Comparison of ENCODE assay signal across 17 cellular contexts in the genomic region with DNA sequence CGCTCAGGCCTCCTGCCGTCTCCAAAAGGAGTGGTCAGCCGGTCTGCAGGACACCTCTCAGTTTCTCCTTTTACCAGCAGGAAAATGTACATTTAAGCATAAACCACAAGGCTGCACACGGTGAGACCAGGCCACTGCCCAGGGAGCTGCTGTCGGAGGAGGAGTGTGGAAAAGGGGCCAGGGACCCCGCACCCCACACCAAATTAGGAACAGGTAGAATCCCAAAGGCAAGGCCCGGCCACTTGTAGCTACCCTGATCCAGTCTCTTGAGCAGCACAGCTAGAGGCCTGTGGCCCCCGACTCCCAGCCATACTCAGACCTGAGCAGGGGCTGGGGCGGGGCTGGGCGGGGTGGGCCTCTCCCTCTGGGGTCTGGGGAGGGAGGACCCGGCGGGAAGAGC.
DNase-seq lines count a peak whose midpoint lies in the region; ATAC-seq and TF ChIP-seq lines count a peak whose summit lies in the region.
"Had no signal": no experiment of that assay in that cellular context is flagged by ENCODE, and none has a peak within 500 bp of the region (broad histone marks: within the 10 kb centered on the region; RNA-seq: fewer than 3 reads in every experiment).

No MANE protein-coding gene starts in this region.

- H3K27ac ChIP-seq in CD8-positive, alpha-beta T cell (ENCODE audit: low read depth, low read length) = peak overlapping the region; percentile 55
- H3K27ac ChIP-seq in naive thymus-derived CD4-positive, alpha-beta T cell (ENCODE audit: low read depth, low read length) = peak overlapping the region; percentile 62
- no peak overlapping the region for H3K27ac ChIP-seq in substantia nigra (ENCODE audit: low read depth, low read length, poor library complexity, severe bottlenecking)
- H3K27ac ChIP-seq: hepatocyte had no signal

- no peaks in the 10 kb centered on the region for H3K27me3 ChIP-seq in CD8-positive, alpha-beta T cell (ENCODE audit: insufficient read depth, low read length)
- H3K27me3 ChIP-seq in naive thymus-derived CD4-positive, alpha-beta T cell (ENCODE audit: control insufficient read depth in 2 of 2, insufficient read depth in 2 of 2, low read length in 2 of 2) = no peaks in the 10 kb centered on the region
- H3K27me3 ChIP-seq: hepatocyte, stomach had no signal

- no peak for TF ChIP-seq CTCF in CD8-positive, alpha-beta T cell (IDR thresholded peaks at IDR 0.05)
- TF ChIP-seq CTCF in mucosa of descending colon (IDR thresholded peaks at IDR 0.05) = no peak

- H3K9me3 ChIP-seq in CD8-positive, alpha-beta T cell (ENCODE audit: low read length) = no peaks in the 10 kb centered on the region
- H3K9me3 ChIP-seq in naive thymus-derived CD4-positive, alpha-beta T cell (ENCODE audit: control insufficient read depth in 2 of 3, low read length in 3 of 3) = no peaks in the 10 kb centered on the region
- no peaks in the 10 kb centered on the region for H3K9me3 ChIP-seq in mucosa of descending colon
- H3K9me3 ChIP-seq: HAP-1, stomach had no signal

- H3K27me3 Mint-ChIP-seq in T-helper 1 cell treated with Interleukin-12 subunit alpha and Interleukin-12 subunit beta and Interleukin-4 antibody, amounts not matched to agents 30 μg/mL and 1 μg/mL, for 36 hours (ENCODE audit: low read depth) = no peaks in the 10 kb centered on the region
- H3K27me3 Mint-ChIP-seq in CD8-positive, alpha-beta T cell (ENCODE audit: low read depth) = no peaks in the 10 kb centered on the region
- no peaks in the 10 kb centered on the region for H3K27me3 Mint-ChIP-seq in activated T-helper 17 cell treated with anti-CD3 and anti-CD28 coated beads, Interleukin-2, amount 50 U/mL, for 72 hours
- H3K27me3 Mint-ChIP-seq in naive thymus-derived CD4-positive, alpha-beta T cell = no peaks in the 10 kb centered on the region

- H3K4me3 Mint-ChIP-seq in T-helper 1 cell treated with Interleukin-12 subunit alpha and Interleukin-12 subunit beta and Interleukin-4 antibody, amounts not matched to agents 30 μg/mL and 1 μg/mL, for 36 hours = peak overlapping the region; percentile 74
- peak overlapping the region; percentile 72 for H3K4me3 Mint-ChIP-seq in CD8-positive, alpha-beta T cell
- peak overlapping the region; percentile 77 for H3K4me3 Mint-ChIP-seq in activated T-helper 17 cell treated with anti-CD3 and anti-CD28 coated beads, Interleukin-2, amount 50 U/mL, for 72 hours
- peak overlapping the region in 9 of 10 donors; percentile 71 to 89 (median 81) for H3K4me3 Mint-ChIP-seq in naive thymus-derived CD4-positive, alpha-beta T cell
- H3K4me3 Mint-ChIP-seq: nephron had no signal

- no peak for ATAC-seq in CD8-positive, alpha-beta T cell
- no peak for ATAC-seq in activated T-helper 17 cell treated with anti-CD3 and anti-CD28 coated beads, Interleukin-2, amount 50 U/mL, for 72 hours (replicated peaks)
- ATAC-seq in naive thymus-derived CD4-positive, alpha-beta T cell = no peak
- no peak for ATAC-seq in mucosa of descending colon
- ATAC-seq: Right ventricle myocardium inferior had no signal

- POLR2A ChIA-PET in CD8-positive, alpha-beta T cell (lab: Charles Lee) = interaction anchor here (1.1 to 7.0 kb wide), 4 partner anchors 13 to 113 kb away, joined by 4 to 71 read pairs (median 8); a partner anchor contains a TSS
- POLR2A ChIA-PET in naive thymus-derived CD4-positive, alpha-beta T cell (lab: Charles Lee) = interaction anchor here (0.6 to 13.7 kb wide), 5 partner anchors 13 to 100 kb away, joined by 3 to 192 read pairs (median 5); no protein-coding TSS in a partner anchor

- intact Hi-C loops in CD8-positive, alpha-beta T cell (cut with DNase I, micrococcal nuclease) = loop anchor here (2.0 to 5.0 kb wide), 4 partner anchors 42 to 103 kb away; no protein-coding TSS in a partner anchor
- intact Hi-C loops in naive thymus-derived CD4-positive, alpha-beta T cell (cut with micrococcal nuclease) = loop anchor here (2.0 to 5.0 kb wide), 5 partner anchors 41 to 303 kb away; a partner anchor contains a TSS
- intact Hi-C loops in mucosa of descending colon (cut with DNase I, micrococcal nuclease) = no loop called here

- no peak for DNase-seq in T-helper 1 cell
- no peak for DNase-seq in CD8-positive, alpha-beta T cell
- DNase-seq in naive thymus-derived CD4-positive, alpha-beta T cell = no peak
- DNase-seq in mucosa of descending colon = no peak
- no peak for DNase-seq in NCI-H146 (lab: John Stamatoyannopoulos, UW)
- DNase-seq in substantia nigra (lab: John Stamatoyannopoulos, UW) = no peak
- DNase-seq: foreskin fibroblast, NCI-H1105 treated with DMSO at 0.1 percent for 48 hours, NCI-H526, stomach had no signal

- H3K4me1 Mint-ChIP-seq in T-helper 1 cell treated with Interleukin-12 subunit alpha and Interleukin-12 subunit beta and Interleukin-4 antibody, amounts not matched to agents 30 μg/mL and 1 μg/mL, for 36 hours (ENCODE audit: low read depth) = peaks cover 46% of the 10 kb centered on the region
- H3K4me1 Mint-ChIP-seq in CD8-positive, alpha-beta T cell (ENCODE audit: low read depth) = peaks cover 75% of the 10 kb centered on the region
- H3K4me1 Mint-ChIP-seq in activated T-helper 17 cell treated with anti-CD3 and anti-CD28 coated beads, Interleukin-2, amount 50 U/mL, for 72 hours = peaks cover 34% of the 10 kb centered on the region
- peaks cover 40 to 89% (median 71%) of the 10 kb centered on the region in 7 donors for H3K4me1 Mint-ChIP-seq in naive thymus-derived CD4-positive, alpha-beta T cell
- H3K4me1 Mint-ChIP-seq: nephron had no signal

- H3K4me3 ChIP-seq in CD8-positive, alpha-beta T cell (ENCODE audit: low read depth, low read length) = peak overlapping the region; percentile 1
- peak overlapping the region; percentile 44 for H3K4me3 ChIP-seq in naive thymus-derived CD4-positive, alpha-beta T cell (ENCODE audit: low read length)
- no peak overlapping the region for H3K4me3 ChIP-seq in mucosa of descending colon
- H3K4me3 ChIP-seq: HAP-1, hepatocyte, lung, stomach had no signal

- peak overlapping the region; percentile 94 for H3K27ac Mint-ChIP-seq in T-helper 1 cell treated with Interleukin-12 subunit alpha and Interleukin-12 subunit beta and Interleukin-4 antibody, amounts not matched to agents 30 μg/mL and 1 μg/mL, for 36 hours
- peak overlapping the region; percentile 97 for H3K27ac Mint-ChIP-seq in CD8-positive, alpha-beta T cell
- H3K27ac Mint-ChIP-seq in activated T-helper 17 cell treated with anti-CD3 and anti-CD28 coated beads, Interleukin-2, amount 50 U/mL, for 72 hours = peak overlapping the region; percentile 78
- H3K27ac Mint-ChIP-seq in naive thymus-derived CD4-positive, alpha-beta T cell = peak overlapping the region; percentile 81 to 98 (median 94)
- H3K27ac Mint-ChIP-seq: nephron had no signal

- no peaks in the 10 kb centered on the region for H3K9me3 Mint-ChIP-seq in T-helper 1 cell treated with Interleukin-12 subunit alpha and Interleukin-12 subunit beta and Interleukin-4 antibody, amounts not matched to agents 30 μg/mL and 1 μg/mL, for 36 hours
- H3K9me3 Mint-ChIP-seq in CD8-positive, alpha-beta T cell = no peaks in the 10 kb centered on the region
- no peaks in the 10 kb centered on the region for H3K9me3 Mint-ChIP-seq in activated T-helper 17 cell treated with anti-CD3 and anti-CD28 coated beads, Interleukin-2, amount 50 U/mL, for 72 hours
- peaks cover 0 to 21% (median 0%) of the 10 kb centered on the region in 11 donors for H3K9me3 Mint-ChIP-seq in naive thymus-derived CD4-positive, alpha-beta T cell
- H3K9me3 Mint-ChIP-seq: nephron had no signal

- peaks cover 70% of the 10 kb centered on the region for H3K36me3 Mint-ChIP-seq in T-helper 1 cell treated with Interleukin-12 subunit alpha and Interleukin-12 subunit beta and Interleukin-4 antibody, amounts not matched to agents 30 μg/mL and 1 μg/mL, for 36 hours (ENCODE audit: low read depth)
- H3K36me3 Mint-ChIP-seq in CD8-positive, alpha-beta T cell = peaks cover 84% of the 10 kb centered on the region
- peaks cover 96% of the 10 kb centered on the region for H3K36me3 Mint-ChIP-seq in activated T-helper 17 cell treated with anti-CD3 and anti-CD28 coated beads, Interleukin-2, amount 50 U/mL, for 72 hours (ENCODE audit: low read depth)
- peaks cover 9 to 66% (median 52%) of the 10 kb centered on the region in 5 donors for H3K36me3 Mint-ChIP-seq in naive thymus-derived CD4-positive, alpha-beta T cell

- H3K4me1 ChIP-seq in CD8-positive, alpha-beta T cell (ENCODE audit: insufficient read depth, low read length) = peaks cover 71% of the 10 kb centered on the region
- peaks cover 23 to 60% of the 10 kb centered on the region in 2 donors for H3K4me1 ChIP-seq in naive thymus-derived CD4-positive, alpha-beta T cell (ENCODE audit: control insufficient read depth in 2 of 2, insufficient read depth in 2 of 2, low read length in 2 of 2)
- H3K4me1 ChIP-seq in mucosa of descending colon (ENCODE audit: low read depth) = no peaks in the 10 kb centered on the region
- H3K4me1 ChIP-seq: HAP-1 had no signal

- CTCF ChIA-PET in CD8-positive, alpha-beta T cell (lab: Charles Lee) = interaction anchor here (0.7 to 25.4 kb wide), 4 partner anchors 8 to 139 kb away, joined by 3 to 319 read pairs (median 6); no protein-coding TSS in a partner anchor
- CTCF ChIA-PET in naive thymus-derived CD4-positive, alpha-beta T cell (lab: Charles Lee) = interaction anchor here (1.7 kb wide), 1 partner anchor 16 kb away, joined by 4 read pairs; no protein-coding TSS in a partner anchor

- H3K36me3 ChIP-seq in CD8-positive, alpha-beta T cell (ENCODE audit: insufficient read depth, low read length) = peaks cover 52% of the 10 kb centered on the region
- H3K36me3 ChIP-seq in naive thymus-derived CD4-positive, alpha-beta T cell (ENCODE audit: control insufficient read depth in 2 of 3, insufficient read depth in 3 of 3, low read length in 3 of 3) = peaks cover 13 to 67% (median 21%) of the 10 kb centered on the region in 3 experiments
- H3K36me3 ChIP-seq in mucosa of descending colon (ENCODE audit: low read depth) = peaks cover 36% of the 10 kb centered on the region

Comparison
In these comparisons a context has a peak if more than half of its experiments do, and no peak if none do; other contexts are left out.
1. intact Hi-C loops: an anchor here in CD8-positive, alpha-beta T cell (2.0 to 5.0 kb wide) and naive thymus-derived CD4-positive, alpha-beta T cell (2.0 to 5.0 kb wide); none called in mucosa of descending colon.